In the genomic region with DNA sequence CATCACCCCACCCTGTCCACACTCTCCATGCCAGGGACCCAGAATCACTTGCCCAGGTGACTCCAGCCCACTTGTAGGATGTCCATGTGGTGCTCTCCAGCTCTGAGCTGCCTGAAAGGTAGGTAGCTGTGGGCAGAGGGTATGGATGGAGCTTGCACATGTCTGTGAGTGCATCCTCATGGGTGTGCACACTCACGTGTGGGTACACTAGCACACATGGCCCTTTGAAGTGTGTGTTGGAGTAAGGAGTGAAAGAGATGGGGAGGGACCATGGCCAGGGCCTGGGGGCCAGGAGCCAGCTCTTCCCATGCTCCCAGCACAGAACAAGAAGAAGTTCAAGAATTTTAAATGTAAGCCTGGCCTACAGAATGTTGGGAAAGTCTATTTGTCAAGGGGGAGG, we compare ENCODE assay signal across 1 cellular context.
TF ChIP-seq lines count a peak whose summit lies in the region.

No MANE protein-coding gene starts in this region.

TF ChIP-seq in HepG2, 621 proteins besides CTCF, POLR2A, EP300 and RAD21:
- TF ChIP-seq, protein P1, sequence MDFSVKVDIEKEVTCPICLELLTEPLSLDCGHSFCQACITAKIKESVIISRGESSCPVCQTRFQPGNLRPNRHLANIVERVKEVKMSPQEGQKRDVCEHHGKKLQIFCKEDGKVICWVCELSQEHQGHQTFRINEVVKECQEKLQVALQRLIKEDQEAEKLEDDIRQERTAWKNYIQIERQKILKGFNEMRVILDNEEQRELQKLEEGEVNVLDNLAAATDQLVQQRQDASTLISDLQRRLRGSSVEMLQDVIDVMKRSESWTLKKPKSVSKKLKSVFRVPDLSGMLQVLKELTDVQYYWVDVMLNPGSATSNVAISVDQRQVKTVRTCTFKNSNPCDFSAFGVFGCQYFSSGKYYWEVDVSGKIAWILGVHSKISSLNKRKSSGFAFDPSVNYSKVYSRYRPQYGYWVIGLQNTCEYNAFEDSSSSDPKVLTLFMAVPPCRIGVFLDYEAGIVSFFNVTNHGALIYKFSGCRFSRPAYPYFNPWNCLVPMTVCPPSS (IDR thresholded peaks at IDR 0.05): no peak
- TF ChIP-seq, protein P2, sequence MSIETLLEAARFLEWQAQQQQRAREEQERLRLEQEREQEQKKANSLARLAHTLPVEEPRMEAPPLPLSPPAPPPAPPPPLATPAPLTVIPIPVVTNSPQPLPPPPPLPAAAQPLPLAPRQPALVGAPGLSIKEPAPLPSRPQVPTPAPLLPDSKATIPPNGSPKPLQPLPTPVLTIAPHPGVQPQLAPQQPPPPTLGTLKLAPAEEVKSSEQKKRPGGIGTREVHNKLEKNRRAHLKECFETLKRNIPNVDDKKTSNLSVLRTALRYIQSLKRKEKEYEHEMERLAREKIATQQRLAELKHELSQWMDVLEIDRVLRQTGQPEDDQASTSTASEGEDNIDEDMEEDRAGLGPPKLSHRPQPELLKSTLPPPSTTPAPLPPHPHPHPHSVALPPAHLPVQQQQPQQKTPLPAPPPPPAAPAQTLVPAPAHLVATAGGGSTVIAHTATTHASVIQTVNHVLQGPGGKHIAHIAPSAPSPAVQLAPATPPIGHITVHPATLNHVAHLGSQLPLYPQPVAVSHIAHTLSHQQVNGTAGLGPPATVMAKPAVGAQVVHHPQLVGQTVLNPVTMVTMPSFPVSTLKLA (IDR thresholded peaks at IDR 0.05): peak; percentile 67
